1 cellular context compared by ENCODE assay signal in the genomic region with DNA sequence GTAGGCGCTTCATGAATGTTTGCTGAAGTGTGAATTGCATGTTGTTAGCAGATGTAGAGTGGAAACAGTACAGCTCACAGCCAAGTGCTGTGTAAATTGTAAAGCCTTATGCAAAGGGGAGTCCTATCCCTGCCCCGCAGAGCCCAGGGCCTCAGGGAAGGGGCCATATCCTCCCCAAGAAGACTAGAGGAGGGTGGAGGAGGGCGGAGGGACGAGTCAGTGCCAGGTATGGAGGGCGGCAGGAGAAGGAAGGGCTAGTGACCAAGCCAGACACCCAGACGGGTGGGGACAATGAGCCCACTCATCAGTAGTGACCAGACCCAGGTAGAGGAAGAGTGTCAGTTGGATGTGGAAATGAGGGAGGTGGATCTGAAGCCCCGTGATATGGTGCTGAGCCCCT.
TF ChIP-seq lines count a peak whose summit lies in the region.

No MANE protein-coding gene starts in this region.

TF ChIP-seq in IMR-90, 13 proteins besides CTCF, POLR2A, EP300 and RAD21:
- TF ChIP-seq CEBPB (IDR thresholded peaks at IDR 0.05; ENCODE audit: low read depth, low read length) (no peak), RFX5 (IDR thresholded peaks at IDR 0.05; ENCODE audit: low read depth, low read length) (no peak), CHD1 (IDR thresholded peaks at IDR 0.05; ENCODE audit: low read depth, low read length) (no peak), NFE2L2 (IDR thresholded peaks at IDR 0.05; ENCODE audit: low read depth, low read length) (no peak), FOS (IDR thresholded peaks at IDR 0.05; ENCODE audit: low read depth, low read length) (no peak), MXI1 (IDR thresholded peaks at IDR 0.05; ENCODE audit: borderline replicate concordance, low read depth, low read length) (no peak), RCOR1 (IDR thresholded peaks at IDR 0.05; ENCODE audit: insufficient replicate concordance, low read length) (no peak)
- TF ChIP-seq, protein P1, sequence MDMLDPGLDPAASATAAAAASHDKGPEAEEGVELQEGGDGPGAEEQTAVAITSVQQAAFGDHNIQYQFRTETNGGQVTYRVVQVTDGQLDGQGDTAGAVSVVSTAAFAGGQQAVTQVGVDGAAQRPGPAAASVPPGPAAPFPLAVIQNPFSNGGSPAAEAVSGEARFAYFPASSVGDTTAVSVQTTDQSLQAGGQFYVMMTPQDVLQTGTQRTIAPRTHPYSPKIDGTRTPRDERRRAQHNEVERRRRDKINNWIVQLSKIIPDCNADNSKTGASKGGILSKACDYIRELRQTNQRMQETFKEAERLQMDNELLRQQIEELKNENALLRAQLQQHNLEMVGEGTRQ (IDR thresholded peaks at IDR 0.05; ENCODE audit: low read depth, low read length) = no peak
- TF ChIP-seq, protein P2, sequence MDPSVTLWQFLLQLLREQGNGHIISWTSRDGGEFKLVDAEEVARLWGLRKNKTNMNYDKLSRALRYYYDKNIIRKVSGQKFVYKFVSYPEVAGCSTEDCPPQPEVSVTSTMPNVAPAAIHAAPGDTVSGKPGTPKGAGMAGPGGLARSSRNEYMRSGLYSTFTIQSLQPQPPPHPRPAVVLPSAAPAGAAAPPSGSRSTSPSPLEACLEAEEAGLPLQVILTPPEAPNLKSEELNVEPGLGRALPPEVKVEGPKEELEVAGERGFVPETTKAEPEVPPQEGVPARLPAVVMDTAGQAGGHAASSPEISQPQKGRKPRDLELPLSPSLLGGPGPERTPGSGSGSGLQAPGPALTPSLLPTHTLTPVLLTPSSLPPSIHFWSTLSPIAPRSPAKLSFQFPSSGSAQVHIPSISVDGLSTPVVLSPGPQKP (IDR thresholded peaks at IDR 0.05; ENCODE audit: borderline replicate concordance, low read depth, low read length) = no peak
